In genomic region chr1:26275580-26276431, GRCh38 we compare ENCODE assay signal across 1 cellular context.
TF ChIP-seq lines count a peak whose summit lies in the region.

No MANE protein-coding gene starts in this region.

TF ChIP-seq in K562, 482 proteins besides CTCF, POLR2A, EP300 and RAD21 (continued from another document and continues in another):
- TF ChIP-seq RBM17 (IDR thresholded peaks at IDR 0.05; ENCODE audit: borderline replicate concordance, low read depth, low read length) (no peak), ZFP1 (CRISPR knock-in tag; IDR thresholded peaks at IDR 0.05) (no peak), DEAF1 (CRISPR knock-in tag; IDR thresholded peaks at IDR 0.05) (peak; percentile 82), TFE3 (CRISPR knock-in tag; IDR thresholded peaks at IDR 0.05) (no peak), SIX5 (IDR thresholded peaks at IDR 0.05; ENCODE audit: borderline replicate concordance in 1 of 2, insufficient read depth in 1 of 2, low read depth in 1 of 2, low read length in 2 of 2) (no peak), ESRRA (IDR thresholded peaks at IDR 0.05; ENCODE audit: borderline replicate concordance, low read depth) (no peak), BHLHE40 (IDR thresholded peaks at IDR 0.05; ENCODE audit: low read length) (no peak), RB1 (IDR thresholded peaks at IDR 0.05; ENCODE audit: low read depth) (peak; percentile 67; the same call in 1 of the 2 replicates), HCFC1 (IDR thresholded peaks at IDR 0.05; ENCODE audit: low read depth, low read length) (0 out of 2 replicates have a peak, but pooled peaks have one; percentile 24), STAT5A (IDR thresholded peaks at IDR 0.05; ENCODE audit: borderline replicate concordance, low read length) (no peak), GTF3C2 (IDR thresholded peaks at IDR 0.05; ENCODE audit: borderline replicate concordance, extremely low read depth, insufficient read length) (no peak), NR2C2 (CRISPR knock-in tag; IDR thresholded peaks at IDR 0.05) (no peak), NR2C2 (tag; IDR thresholded peaks at IDR 0.05) (peak; percentile 61), PRDM10 (IDR thresholded peaks at IDR 0.05; ENCODE audit: partially characterized antibody) (peak; percentile 28), TRIM28 (IDR thresholded peaks at IDR 0.05) (no peak), PPARD (CRISPR knock-in tag; IDR thresholded peaks at IDR 0.05) (no peak), ZKSCAN1 (IDR thresholded peaks at IDR 0.05; ENCODE audit: low read depth, low read length) (no peak), HNRNPL (IDR thresholded peaks at IDR 0.05; ENCODE audit: low read depth, low read length) (no peak), LARP7 (IDR thresholded peaks at IDR 0.05) (no peak), BRD9 (IDR thresholded peaks at IDR 0.05; ENCODE audit: low read depth, partially characterized antibody) (no peak), RFX7 (CRISPR knock-in tag; IDR thresholded peaks at IDR 0.05) (no peak), ZNF449 (CRISPR knock-in tag; IDR thresholded peaks at IDR 0.05) (no peak), ZBTB12 (CRISPR knock-in tag; IDR thresholded peaks at IDR 0.05) (peak; percentile 9; the same call in 1 of the 2 replicates), TARDBP (IDR thresholded peaks at IDR 0.05) (no peak; the same call in 1 of the 2 replicates), ZNF41 (CRISPR knock-in tag; conservative IDR thresholded peaks at IDR 0.05) (no peak), HNRNPK (IDR thresholded peaks at IDR 0.05; ENCODE audit: low read depth, low read length, poor library complexity, severe bottlenecking) (no peak), GATAD2B (IDR thresholded peaks at IDR 0.05; ENCODE audit: borderline replicate concordance) (peak; percentile 74; the same call in 1 of the 2 replicates), ZNF408 (CRISPR knock-in tag; IDR thresholded peaks at IDR 0.05; ENCODE audit: low read depth) (no peak), SIN3A (IDR thresholded peaks at IDR 0.05; ENCODE audit: borderline replicate concordance in 2 of 2, control insufficient read depth in 1 of 2, low read depth in 2 of 2, low read length in 2 of 2) (peak; percentile 34 to 38; a peak in 1 of 4 replicates), ZNF140 (CRISPR knock-in tag; IDR thresholded peaks at IDR 0.05) (no peak), TSC22D4 (tag; IDR thresholded peaks at IDR 0.05) (no peak), HMG20A (CRISPR knock-in tag; conservative IDR thresholded peaks at IDR 0.05) (no peak), SRF (CRISPR knock-in tag; IDR thresholded peaks at IDR 0.05) (0 out of 4 replicates have a peak, but pooled peaks of 1 of the 2 experiments have one; percentile 35), ELF4 (CRISPR knock-in tag; IDR thresholded peaks at IDR 0.05) (no peak), SMARCA4 (IDR thresholded peaks at IDR 0.05) (peak; percentile 79; the same call in 1 of the 2 replicates), ZNF277 (CRISPR knock-in tag; IDR thresholded peaks at IDR 0.05; ENCODE audit: borderline replicate concordance) (no peak), ZNF217 (CRISPR knock-in tag; IDR thresholded peaks at IDR 0.05) (no peak), MYNN (IDR thresholded peaks at IDR 0.05) (peak; percentile 93), MYNN (CRISPR knock-in tag; IDR thresholded peaks at IDR 0.05) (no peak), BCLAF1 (IDR thresholded peaks at IDR 0.05; ENCODE audit: borderline replicate concordance in 1 of 2, control insufficient read depth in 1 of 2, low read depth in 2 of 2, low read length in 1 of 2) (no peak), ETS1 (conservative IDR thresholded peaks at IDR 0.05; ENCODE audit: control insufficient read depth, low read depth, low read length) (0 out of 2 replicates have a peak, but pooled peaks have one; percentile 6), ZNF717 (CRISPR knock-in tag; IDR thresholded peaks at IDR 0.05) (no peak)
